Comparison of ENCODE assay signal across 9 cellular contexts in the genomic region with DNA sequence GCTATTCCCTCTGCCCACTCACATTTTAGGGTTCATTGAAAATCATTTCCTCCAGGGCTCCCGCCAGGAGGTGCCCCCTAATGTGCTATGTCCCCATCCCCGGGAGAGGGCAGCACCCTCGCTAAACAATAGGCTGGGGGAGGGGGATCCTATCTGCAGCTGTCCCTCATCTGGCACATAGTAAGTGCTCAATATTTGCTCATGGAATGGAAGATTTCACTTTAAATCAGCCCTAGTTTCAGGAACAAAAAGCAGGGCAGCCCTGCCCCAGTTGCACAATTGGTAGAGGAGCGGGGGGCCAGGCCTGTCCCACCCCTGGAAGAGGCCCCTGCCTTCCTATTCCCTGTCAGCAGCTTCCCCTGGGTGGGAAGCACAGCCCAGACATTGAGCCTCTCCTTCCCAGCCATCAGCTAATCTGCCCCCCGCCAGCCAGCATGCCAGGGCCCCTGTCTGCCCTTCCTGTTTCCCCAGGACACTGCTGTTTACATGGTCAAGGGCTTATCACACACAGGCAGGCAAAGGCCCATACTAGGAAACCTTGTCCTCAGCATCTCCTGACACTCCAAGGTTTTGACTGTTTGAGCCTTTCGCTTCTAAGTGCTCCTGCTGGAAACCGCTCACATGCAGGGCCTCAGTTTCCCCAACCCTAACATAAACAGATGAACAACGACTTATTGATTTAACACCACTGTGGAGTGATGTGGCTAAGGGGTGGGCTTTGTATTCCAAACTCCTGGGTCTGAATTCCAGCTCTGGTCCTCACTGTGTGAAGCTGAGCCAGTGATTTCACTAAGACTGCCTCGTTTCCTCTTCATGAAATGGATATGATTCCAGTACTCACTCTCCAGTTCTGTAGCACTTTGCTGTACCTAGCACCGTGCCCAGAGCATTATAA.
DNase-seq lines count a peak whose midpoint lies in the region; ATAC-seq and TF ChIP-seq lines count a peak whose summit lies in the region.
"Had no signal": no experiment of that assay in that cellular context is flagged by ENCODE, and none has a peak within 500 bp of the region (broad histone marks: within the 10 kb centered on the region; RNA-seq: fewer than 3 reads in every experiment).

No MANE protein-coding gene starts in this region.

- no peak overlapping the region for H3K9ac ChIP-seq in OCI-LY1 (ENCODE audit: low read length)

- peak; percentile 22 for DNase-seq in activated gamma-delta T cell treated with Interleukin-2 at 50 U/mL for 16 hours
- no peak for DNase-seq in activated gamma-delta T cell (lab: John Stamatoyannopoulos, UW)
- DNase-seq in endothelial cell (ENCODE audit: low spot score), result peak; percentile 64
- DNase-seq in stimulated activated CD8-positive, alpha-beta memory T cell treated with anti-CD3 and anti-CD28 coated beads, Interleukin-12 subunit alpha, Interleukin-12 subunit beta, amount 100 ng/mL, for 1 hour (ENCODE audit: low read depth), result peak; percentile 2
- DNase-seq in glomerular visceral epithelial cell (ENCODE audit: extremely low spot score), result no peak
- DNase-seq in DMS53 (lab: John Stamatoyannopoulos, UW), result no peak
- DNase-seq: SHP77 had no signal

- H3K9me3 ChIP-seq in OCI-LY1 (ENCODE audit: low read length), result no peaks in the 10 kb centered on the region

- H3K4me3 Mint-ChIP-seq in endothelial cell (ENCODE audit: unreplicated experiment), result no peak overlapping the region

- peak overlapping the region; percentile 85 for H3K27ac Mint-ChIP-seq in endothelial cell (ENCODE audit: unreplicated experiment)

- no peaks in the 10 kb centered on the region for H3K9me2 ChIP-seq in OCI-LY1 (ENCODE audit: low read depth, low read length)

- H3K4me1 ChIP-seq in OCI-LY1 (ENCODE audit: insufficient read depth, low read length, severe bottlenecking), result no peaks in the 10 kb centered on the region

- peaks cover 6% of the 10 kb centered on the region for H3K27me3 Mint-ChIP-seq in endothelial cell (ENCODE audit: unreplicated experiment)

- H3K4me3 ChIP-seq in OCI-LY1 (ENCODE audit: low read depth, low read length, poor library complexity, severe bottlenecking), result no peak overlapping the region

- no peaks in the 10 kb centered on the region for H3F3A ChIP-seq in OCI-LY1 (ENCODE audit: insufficient read depth, low read length)

- H2AFZ ChIP-seq in OCI-LY1 (ENCODE audit: low read length), result no peak overlapping the region

- TF ChIP-seq CTCF in OCI-LY1 (IDR thresholded peaks at IDR 0.05; ENCODE audit: low read length) (peak; percentile 25; the same call in 1 of the 2 replicates), endothelial cell (IDR thresholded peaks at IDR 0.05; ENCODE audit: unreplicated experiment) (no peak)

- no peaks in the 10 kb centered on the region for H3K9me3 Mint-ChIP-seq in endothelial cell (ENCODE audit: unreplicated experiment)

- H3K27ac ChIP-seq in OCI-LY1 (ENCODE audit: low read depth, low read length, poor library complexity, severe bottlenecking), result no peak overlapping the region

- no peak for ATAC-seq in GM19467 (IDR thresholded peaks at IDR 0.05; ENCODE audit: unreplicated experiment)

- H3K36me3 ChIP-seq in OCI-LY1 (ENCODE audit: insufficient read depth, low read length), result no peaks in the 10 kb centered on the region

- H4K20me1 ChIP-seq in OCI-LY1 (ENCODE audit: insufficient read depth, low read length), result no peaks in the 10 kb centered on the region

- no peaks in the 10 kb centered on the region for H3K79me2 ChIP-seq in OCI-LY1 (ENCODE audit: insufficient read depth, low read length)

- H3K36me3 Mint-ChIP-seq in endothelial cell (ENCODE audit: low read depth, unreplicated experiment), result peaks cover 2% of the 10 kb centered on the region

- no peaks in the 10 kb centered on the region for H3K4me1 Mint-ChIP-seq in endothelial cell (ENCODE audit: unreplicated experiment)

- no peaks in the 10 kb centered on the region; the same call in 1 of the 2 replicates for H3K27me3 ChIP-seq in OCI-LY1 (ENCODE audit: insufficient read depth, low read length)

- H3K4me2 ChIP-seq in OCI-LY1 (ENCODE audit: low read length), result no peak overlapping the region

Comparison
In these comparisons a context has a peak if more than half of its experiments do, and no peak if none do; other contexts are left out.
1. DNase-seq: peak in activated gamma-delta T cell treated with Interleukin-2 at 50 U/mL for 16 hours (single experiment), endothelial cell (single experiment) and stimulated activated CD8-positive, alpha-beta memory T cell treated with anti-CD3 and anti-CD28 coated beads, Interleukin-12 subunit alpha, Interleukin-12 subunit beta, amount 100 ng/mL, for 1 hour (single experiment); none in activated gamma-delta T cell (single experiment), glomerular visceral epithelial cell (single experiment) and DMS53 (single experiment).